ENCODE assay signal across 9 cellular contexts in genomic region chr10:110357871-110358270, GRCh38. TPM values are rescaled to one million over a fixed set of nuclear protein-coding genes. Genes with fewer than 3 reads are reported as not detected.
DNase-seq lines count a peak whose midpoint lies in the region; TF ChIP-seq lines count a peak whose summit lies in the region.
"Had no signal": no experiment of that assay in that cellular context is flagged by ENCODE, and none has a peak within 500 bp of the region (broad histone marks: within the 10 kb centered on the region; RNA-seq: fewer than 3 reads in every experiment).

No MANE protein-coding gene starts in this region.

- H3K79me1 ChIP-seq in trophoblast cell (ENCODE audit: low read length): no peaks in the 10 kb centered on the region

- H3K9me2 ChIP-seq in MM.1S (replicated peaks; ENCODE audit: insufficient read depth, low read length): no peaks in the 10 kb centered on the region

- no peak for TF ChIP-seq CTCF in MM.1S (IDR thresholded peaks at IDR 0.05; ENCODE audit: low read length)

- no peaks in the 10 kb centered on the region for H3K9me3 ChIP-seq in MM.1S (replicated peaks; ENCODE audit: insufficient read depth, low read length)
- H3K9me3 ChIP-seq in adipocyte (ENCODE audit: control insufficient read depth, low read length): no peaks in the 10 kb centered on the region
- no peaks in the 10 kb centered on the region for H3K9me3 ChIP-seq in trophoblast cell (ENCODE audit: insufficient read depth, low read depth, low read length)

- H4K12ac ChIP-seq in trophoblast cell (ENCODE audit: low read depth, low read length): no peak overlapping the region

- no peaks in the 10 kb centered on the region for H4K20me1 ChIP-seq in MM.1S (ENCODE audit: insufficient read depth, low read length)

- H3K4me3 ChIP-seq in MM.1S (ENCODE audit: low read length) (peak overlapping the region; percentile 52), adipocyte (ENCODE audit: low read length) (no peak overlapping the region), trophoblast cell (ENCODE audit: low read depth, low read length) (no peak overlapping the region)

- H3K36me3 Mint-ChIP-seq in activated CD4-positive, alpha-beta T cell treated with anti-CD3 and anti-CD28 coated beads, Interleukin-2, amount 10 ng/mL, durations not matched to agents 7 days and 5 days (ENCODE audit: low read depth): no peaks in the 10 kb centered on the region

- no peak overlapping the region for H4K8ac ChIP-seq in trophoblast cell (ENCODE audit: low read depth, low read length)

- CTCF ChIA-PET in activated CD4-positive, alpha-beta T cell treated with anti-CD3 and anti-CD28 coated beads, Interleukin-2, amount 10 ng/mL, durations not matched to agents 7 days and 5 days (lab: Charles Lee): interaction anchor here (6.1 kb wide), 1 partner anchor 8 kb away, joined by 88 read pairs; no protein-coding TSS in a partner anchor

- H3K27me3 ChIP-seq in MM.1S (replicated peaks; ENCODE audit: insufficient read depth, low read length) (no peaks in the 10 kb centered on the region), adipocyte (replicated peaks; ENCODE audit: control insufficient read depth, insufficient read depth, low read length) (no peaks in the 10 kb centered on the region), trophoblast cell (ENCODE audit: insufficient read depth, low read length) (no peaks in the 10 kb centered on the region)

- H2BK12ac ChIP-seq in trophoblast cell (ENCODE audit: low read length): peak overlapping the region; percentile 9

- H3K4me1 Mint-ChIP-seq in activated CD4-positive, alpha-beta T cell treated with anti-CD3 and anti-CD28 coated beads, Interleukin-2, amount 10 ng/mL, durations not matched to agents 7 days and 5 days: peaks cover 74% of the 10 kb centered on the region

- H3K14ac ChIP-seq in trophoblast cell (ENCODE audit: low read length): no peak overlapping the region

- H3K4me3 Mint-ChIP-seq in activated CD4-positive, alpha-beta T cell treated with anti-CD3 and anti-CD28 coated beads, Interleukin-2, amount 10 ng/mL, durations not matched to agents 7 days and 5 days: peak overlapping the region; percentile 12

- H3K4ac ChIP-seq in trophoblast cell (ENCODE audit: low read depth, low read length): no peak overlapping the region

- H3K27ac Mint-ChIP-seq in activated CD4-positive, alpha-beta T cell treated with anti-CD3 and anti-CD28 coated beads, Interleukin-2, amount 10 ng/mL, durations not matched to agents 7 days and 5 days: peak overlapping the region; percentile 88

- H3K79me2 ChIP-seq in MM.1S (ENCODE audit: low read length) (peaks cover 7% of the 10 kb centered on the region), trophoblast cell (ENCODE audit: control insufficient read depth, insufficient read depth, low read length, poor library complexity) (no peaks in the 10 kb centered on the region)

- DNase-seq in activated CD4-positive, alpha-beta T cell treated with anti-CD3 and anti-CD28 coated beads, Interleukin-2, amount 10 ng/mL, durations not matched to agents 7 days and 5 days: no peak
- no peak for DNase-seq in activated CD4-positive, alpha-beta T cell treated with anti-CD3 and anti-CD28 coated beads for 4 hours
- DNase-seq in MM.1S (no peak), adipocyte (ENCODE audit: low read depth) (no peak), trophoblast cell (no peak), cerebellar cortex (ENCODE audit: low spot score) (no peak), NCI-H226 (no peak), cortex of kidney (lab: John Stamatoyannopoulos, UW) (no peak)
- DNase-seq: NCI-H524 treated with DMSO at 0.1 percent for 48 hours had no signal

- H3K36me3 ChIP-seq in MM.1S (replicated peaks; ENCODE audit: insufficient read depth, low read length) (no peaks in the 10 kb centered on the region), adipocyte (ENCODE audit: control insufficient read depth, insufficient read depth, low read length, severe bottlenecking) (no peaks in the 10 kb centered on the region), trophoblast cell (ENCODE audit: control insufficient read depth in 1 of 2, insufficient read depth in 2 of 2, low read length in 2 of 2) (no peaks in the 10 kb centered on the region)

- POLR2A ChIA-PET in activated CD4-positive, alpha-beta T cell treated with anti-CD3 and anti-CD28 coated beads, Interleukin-2, amount 10 ng/mL, durations not matched to agents 7 days and 5 days (lab: Charles Lee): no interaction called here

- H3F3A ChIP-seq in MM.1S (ENCODE audit: insufficient read depth, low read length): peaks cover 62% of the 10 kb centered on the region

- H2BK120ac ChIP-seq in trophoblast cell (ENCODE audit: insufficient read depth, low read length, poor library complexity): no peak overlapping the region

- no peak overlapping the region for H3K23ac ChIP-seq in trophoblast cell (ENCODE audit: low read length)

- no peaks in the 10 kb centered on the region for H3K9me3 Mint-ChIP-seq in activated CD4-positive, alpha-beta T cell treated with anti-CD3 and anti-CD28 coated beads, Interleukin-2, amount 10 ng/mL, durations not matched to agents 7 days and 5 days

- no peaks in the 10 kb centered on the region for H3K27me3 Mint-ChIP-seq in activated CD4-positive, alpha-beta T cell treated with anti-CD3 and anti-CD28 coated beads, Interleukin-2, amount 10 ng/mL, durations not matched to agents 7 days and 5 days

- no peak overlapping the region for H3K18ac ChIP-seq in trophoblast cell (ENCODE audit: low read length)

- H3K4me1 ChIP-seq in MM.1S (ENCODE audit: low read length) (peaks cover 70% of the 10 kb centered on the region), adipocyte (ENCODE audit: control insufficient read depth, insufficient read depth, low read length) (peaks cover 23% of the 10 kb centered on the region), trophoblast cell (ENCODE audit: control insufficient read depth in 1 of 2, insufficient read depth in 2 of 2, low read length in 2 of 2) (peaks cover 16 to 26% of the 10 kb centered on the region in 2 experiments)

- H3K27ac ChIP-seq in MM.1S (ENCODE audit: low read length) (peak overlapping the region; percentile 99), trophoblast cell (ENCODE audit: low read depth, low read length) (no peak overlapping the region)

- H2BK5ac ChIP-seq in trophoblast cell (ENCODE audit: low read depth, low read length, poor library complexity): no peak overlapping the region

- no peak overlapping the region for H4K91ac ChIP-seq in trophoblast cell (ENCODE audit: low read depth, low read length)

- H3K4me2 ChIP-seq in MM.1S (ENCODE audit: low read depth, low read length) (peak overlapping the region; percentile 97), trophoblast cell (ENCODE audit: low read length) (no peak overlapping the region)

- H2AK5ac ChIP-seq in trophoblast cell (ENCODE audit: low read length): peak overlapping the region; percentile 44

- H2AFZ ChIP-seq in MM.1S (ENCODE audit: low read length): no peak overlapping the region
- no peak overlapping the region for H2AFZ ChIP-seq in trophoblast cell (ENCODE audit: insufficient read depth, low read length, poor library complexity)

- peak overlapping the region; percentile 99 for H3K9ac ChIP-seq in MM.1S (ENCODE audit: low read length)
- H3K9ac ChIP-seq in adipocyte (ENCODE audit: low read length): peak overlapping the region; percentile 15
- no peak overlapping the region for H3K9ac ChIP-seq in trophoblast cell (ENCODE audit: low read length)

- no CpG with 5 or more reads among the region's 9 CpGs for WGBS in trophoblast cell (ENCODE audit: extremely low coverage, insufficient coverage, insufficient read length)

RNA-seq across cellular contexts. Expression of gene SMNDC1, which starts 53.2 kb away (rescaled TPM):
- 10 to 100 TPM; 36.3 to 44.2 TPM for total RNA-seq in activated CD4-positive, alpha-beta T cell treated with anti-CD3 and anti-CD28 coated beads, Interleukin-2, amount 10 ng/mL, durations not matched to agents 7 days and 5 days
- polyA plus RNA-seq in trophoblast cell (2013): 35.4 and 36.5 TPM in 2 replicates
